8 cellular contexts compared by ENCODE assay signal in the genomic region with DNA sequence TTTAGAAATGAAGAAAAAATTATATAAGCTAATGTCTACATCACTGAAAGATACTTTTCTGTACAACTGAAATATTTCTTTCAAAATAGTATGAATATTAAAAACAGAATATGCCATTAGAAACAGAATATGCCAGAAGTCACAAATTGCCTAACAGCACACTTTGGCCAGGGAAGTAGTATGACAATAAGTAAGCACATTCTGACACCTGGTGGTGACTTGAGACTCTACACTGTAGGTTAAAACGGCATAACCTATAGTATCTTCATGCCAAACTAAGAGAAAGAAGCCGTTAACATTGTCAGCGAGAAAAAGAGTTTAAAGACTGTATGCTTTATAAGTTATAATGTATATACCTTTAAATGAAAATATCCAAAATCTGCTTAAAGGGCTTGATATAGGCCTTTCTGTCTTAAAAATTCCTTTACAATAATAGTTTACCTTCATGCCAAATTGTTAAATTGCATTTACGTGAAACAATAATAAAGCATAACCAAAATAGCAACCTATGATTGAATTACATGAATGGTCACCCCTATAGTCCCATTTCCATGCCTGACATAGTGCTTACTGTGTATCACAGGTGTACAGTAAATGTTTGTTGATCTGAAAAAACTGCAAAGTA. TPM values are rescaled to one million over a fixed set of nuclear protein-coding genes. Genes with fewer than 3 reads are reported as not detected.
DNase-seq lines count a peak whose midpoint lies in the region; ATAC-seq and TF ChIP-seq lines count a peak whose summit lies in the region.

No MANE protein-coding gene starts in this region.

- H3K4me2 ChIP-seq in parathyroid adenoma (ENCODE audit: low read length), result no peak overlapping the region

- H3K36me3 ChIP-seq in parathyroid adenoma (ENCODE audit: control insufficient read depth, insufficient read depth, low read length), result no peaks in the 10 kb centered on the region

- ATAC-seq in GM21515 (IDR thresholded peaks at IDR 0.05; ENCODE audit: unreplicated experiment), result peak; percentile 99

- no peak overlapping the region for H3K27ac Mint-ChIP-seq in activated T-helper 2 cell treated with anti-CD3 and anti-CD28 coated beads, Interferon-gamma antibody, Interleukin-2, Interleukin-4, amounts not matched to agents 10 μg/mL and 5 μg/mL and 100 μg/mL, durations not matched to agents 14 hours and 24 hours and 36 hours

- peaks cover 2% of the 10 kb centered on the region for H3K27me3 Mint-ChIP-seq in activated T-helper 2 cell treated with anti-CD3 and anti-CD28 coated beads, Interferon-gamma antibody, Interleukin-2, Interleukin-4, amounts not matched to agents 10 μg/mL and 5 μg/mL and 100 μg/mL, durations not matched to agents 14 hours and 24 hours and 36 hours (ENCODE audit: low read depth)

- H3K27me3 ChIP-seq in parathyroid adenoma (ENCODE audit: control insufficient read depth, insufficient read depth, low read length), result no peaks in the 10 kb centered on the region

- intact Hi-C loops in activated T-helper 2 cell treated with anti-CD3 and anti-CD28 coated beads, Interferon-gamma antibody, Interleukin-2, Interleukin-4, amounts not matched to agents 10 μg/mL and 5 μg/mL and 100 μg/mL, durations not matched to agents 14 hours and 24 hours and 36 hours (cut with micrococcal nuclease), result loop anchor here (1.0 to 5.0 kb wide), 4 partner anchors 86 to 807 kb away; no protein-coding TSS in a partner anchor

- H3K79me2 ChIP-seq in parathyroid adenoma, result no peaks in the 10 kb centered on the region

- no peak overlapping the region for H2AFZ ChIP-seq in parathyroid adenoma

- H3K27ac ChIP-seq in parathyroid adenoma, result no peak overlapping the region

- H3K36me3 Mint-ChIP-seq in activated T-helper 2 cell treated with anti-CD3 and anti-CD28 coated beads, Interferon-gamma antibody, Interleukin-2, Interleukin-4, amounts not matched to agents 10 μg/mL and 5 μg/mL and 100 μg/mL, durations not matched to agents 14 hours and 24 hours and 36 hours (ENCODE audit: low read depth), result no peaks in the 10 kb centered on the region

- H3K9me3 Mint-ChIP-seq in activated T-helper 2 cell treated with anti-CD3 and anti-CD28 coated beads, Interferon-gamma antibody, Interleukin-2, Interleukin-4, amounts not matched to agents 10 μg/mL and 5 μg/mL and 100 μg/mL, durations not matched to agents 14 hours and 24 hours and 36 hours, result no peaks in the 10 kb centered on the region

- DNase-seq in ELR (ENCODE audit: low read depth), result peak; percentile 81
- DNase-seq in HS-5 (ENCODE audit: low read depth), result peak; percentile 41
- peak; percentile 41 to 77 for DNase-seq in NOMO-1 (lab: John Stamatoyannopoulos, UW; ENCODE audit: unreplicated experiment in 2 of 2)
- peak; percentile 14 for DNase-seq in activated T-helper 2 cell treated with anti-CD3 and anti-CD28 coated beads, Interferon-gamma antibody, Interleukin-2, Interleukin-4, amounts not matched to agents 10 μg/mL and 5 μg/mL and 100 μg/mL, durations not matched to agents 14 hours and 24 hours and 36 hours (ENCODE audit: low spot score)
- DNase-seq in germinal center (ENCODE audit: low spot score), result peak; percentile 37
- no peak for DNase-seq in NK-92 (lab: John Stamatoyannopoulos, UW; ENCODE audit: unreplicated experiment)

- peaks cover 4% of the 10 kb centered on the region for H3K4me1 ChIP-seq in parathyroid adenoma

- H3K9ac ChIP-seq in parathyroid adenoma, result no peak overlapping the region

- no peaks in the 10 kb centered on the region for H3K9me3 ChIP-seq in parathyroid adenoma (ENCODE audit: control insufficient read depth, low read length)

- TF ChIP-seq CTCF in parathyroid adenoma (IDR thresholded peaks at IDR 0.05), result peak; percentile 70

- H3K4me3 ChIP-seq in parathyroid adenoma (ENCODE audit: low read depth, low read length), result no peak overlapping the region

- H3K4me1 Mint-ChIP-seq in activated T-helper 2 cell treated with anti-CD3 and anti-CD28 coated beads, Interferon-gamma antibody, Interleukin-2, Interleukin-4, amounts not matched to agents 10 μg/mL and 5 μg/mL and 100 μg/mL, durations not matched to agents 14 hours and 24 hours and 36 hours (ENCODE audit: low read depth), result no peaks in the 10 kb centered on the region

- no peak overlapping the region for H3K4me3 Mint-ChIP-seq in activated T-helper 2 cell treated with anti-CD3 and anti-CD28 coated beads, Interferon-gamma antibody, Interleukin-2, Interleukin-4, amounts not matched to agents 10 μg/mL and 5 μg/mL and 100 μg/mL, durations not matched to agents 14 hours and 24 hours and 36 hours (ENCODE audit: low read depth)

RNA-seq across cellular contexts. Expression of gene FAM13A, which starts 32.8 kb away (rescaled TPM):
- 2.4 and 4.5 TPM in 2 replicates for total RNA-seq in activated T-helper 2 cell treated with anti-CD3 and anti-CD28 coated beads, Interferon-gamma antibody, Interleukin-2, Interleukin-4, amounts not matched to agents 10 μg/mL and 5 μg/mL and 100 μg/mL, durations not matched to agents 14 hours and 24 hours and 36 hours
